ENCODE assay signal across 15 cellular contexts in the genomic region with DNA sequence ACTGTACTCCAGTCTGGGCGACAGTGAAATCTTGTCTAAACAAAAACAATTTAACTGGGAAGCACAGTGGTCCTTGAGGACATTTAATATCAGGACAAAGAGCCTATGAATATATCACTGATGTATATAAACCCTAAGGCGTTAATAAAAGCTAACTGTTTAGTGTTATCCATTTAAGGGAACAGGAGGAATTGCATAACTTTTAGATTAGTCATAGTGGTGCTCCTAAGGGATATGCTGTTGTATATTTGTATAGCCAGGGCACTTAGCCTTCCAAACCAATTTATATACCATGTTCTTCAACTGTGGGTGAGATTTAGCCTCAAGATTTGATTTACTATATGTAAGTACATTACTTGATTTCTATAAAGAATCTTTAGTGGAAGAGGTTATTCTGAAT. TPM values are rescaled to one million over a fixed set of nuclear protein-coding genes. Genes with fewer than 3 reads are reported as not detected.
DNase-seq lines count a peak whose midpoint lies in the region; ATAC-seq and TF ChIP-seq lines count a peak whose summit lies in the region.
"Had no signal": no experiment of that assay in that cellular context is flagged by ENCODE, and none has a peak within 500 bp of the region (broad histone marks: within the 10 kb centered on the region; RNA-seq: fewer than 3 reads in every experiment).

No MANE protein-coding gene starts in this region.

- H3K4me3 Mint-ChIP-seq in activated T-cell treated with anti-CD3 and anti-CD28 coated beads, Interleukin-2, amount 50 U/mL, for 24 hours, result no peak overlapping the region
- no peak overlapping the region for H3K4me3 Mint-ChIP-seq in natural killer cell
- H3K4me3 Mint-ChIP-seq: activated T-cell treated with anti-CD3 and anti-CD28 coated beads, Interleukin-2, amount 50 U/mL, for 4 hours had no signal

- H3K27ac Mint-ChIP-seq in activated T-cell treated with anti-CD3 and anti-CD28 coated beads, Interleukin-2, amount 50 U/mL, for 24 hours, result peak overlapping the region; percentile 22
- peak overlapping the region in 1 of 2 donors; percentile 4 for H3K27ac Mint-ChIP-seq in natural killer cell

- H3K36me3 Mint-ChIP-seq in activated T-cell treated with anti-CD3 and anti-CD28 coated beads, Interleukin-2, amount 50 U/mL, for 24 hours (ENCODE audit: low read depth), result peaks cover 95% of the 10 kb centered on the region
- H3K36me3 Mint-ChIP-seq in natural killer cell, result peaks cover 22% of the 10 kb centered on the region

- H3K27me3 ChIP-seq in RWPE2 (ENCODE audit: insufficient read depth, poor library complexity, severe bottlenecking) (no peaks in the 10 kb centered on the region), thoracic aorta (replicated peaks; ENCODE audit: insufficient read depth) (no peaks in the 10 kb centered on the region)
- H3K27me3 ChIP-seq: brain microvascular endothelial cell had no signal

- no peaks in the 10 kb centered on the region for H3K27me3 Mint-ChIP-seq in activated T-cell treated with anti-CD3 and anti-CD28 coated beads, Interleukin-2, amount 50 U/mL, for 24 hours
- H3K27me3 Mint-ChIP-seq in natural killer cell (ENCODE audit: low read depth in 2 of 2), result no peaks in the 10 kb centered on the region
- H3K27me3 Mint-ChIP-seq: naive B cell had no signal

- H3K9me3 Mint-ChIP-seq in activated T-cell treated with anti-CD3 and anti-CD28 coated beads, Interleukin-2, amount 50 U/mL, for 24 hours, result no peaks in the 10 kb centered on the region
- H3K9me3 Mint-ChIP-seq in natural killer cell, result no peaks in the 10 kb centered on the region
- H3K9me3 Mint-ChIP-seq: activated T-cell treated with anti-CD3 and anti-CD28 coated beads, Interleukin-2, amount 50 U/mL, for 4 hours; naive B cell had no signal

- H3K9me3 ChIP-seq in RWPE2 (ENCODE audit: severe bottlenecking), result no peaks in the 10 kb centered on the region
- no peaks in the 10 kb centered on the region for H3K9me3 ChIP-seq in thoracic aorta

- H3K27ac ChIP-seq in RWPE2 (ENCODE audit: poor library complexity, severe bottlenecking) (no peak overlapping the region), thoracic aorta (peak overlapping the region; percentile 19 to 99)
- H3K27ac ChIP-seq: brain microvascular endothelial cell, skin epidermis had no signal

- intact Hi-C loops in natural killer cell (cut with micrococcal nuclease), result no loop called here

- peaks cover 61% of the 10 kb centered on the region for H3K36me3 ChIP-seq in RWPE2 (ENCODE audit: low read depth)
- peaks cover 28% of the 10 kb centered on the region for H3K36me3 ChIP-seq in thoracic aorta

- TF ChIP-seq CTCF in RWPE2 (IDR thresholded peaks at IDR 0.05; ENCODE audit: poor library complexity, severe bottlenecking) (no peak), fibroblast of pulmonary artery (IDR thresholded peaks at IDR 0.05; ENCODE audit: low read length, missing control alignments) (no peak), thoracic aorta (IDR thresholded peaks at IDR 0.05) (no peak), natural killer cell (IDR thresholded peaks at IDR 0.05) (no peak)

- ATAC-seq in RWPE2 (ENCODE audit: low read depth) (peak; percentile 32; the same call in 2 of the 3 replicates), thoracic aorta (ENCODE audit: insufficient number of reproducible peaks, low FRiP score, low read depth) (no peak), natural killer cell (no peak)
- ATAC-seq: activated T-cell treated with anti-CD3 and anti-CD28 coated beads, Interleukin-2, amount 50 U/mL, for 4 hours had no signal

- DNase-seq in activated T-cell treated with anti-CD3 and anti-CD28 coated beads, Interleukin-2, amount 50 U/mL, for 24 hours, result no peak
- no peak for DNase-seq in activated T-cell treated with anti-CD3 and anti-CD28 coated beads, Interleukin-2, amount 50 U/mL, for 1 hour
- no peak for DNase-seq in RWPE2 (ENCODE audit: low spot score)
- DNase-seq in fibroblast of pulmonary artery (ENCODE audit: low read depth), result peak; percentile 59
- no peak for DNase-seq in thoracic aorta (ENCODE audit: low spot score)
- no peak for DNase-seq in NCI-H345 (lab: John Stamatoyannopoulos, UW)
- no peak for DNase-seq in natural killer cell
- no peak for DNase-seq in DMS153 (lab: John Stamatoyannopoulos, UW)
- DNase-seq: activated T-cell treated with anti-CD3 and anti-CD28 coated beads, Interleukin-2, amount 50 U/mL, for 4 hours; brain microvascular endothelial cell; naive B cell; NCI-H1048; NCI-H526 treated with DMSO at 0.1 percent for 48 hours had no signal

- H3K4me1 ChIP-seq in RWPE2 (ENCODE audit: insufficient read depth, poor library complexity, severe bottlenecking) (peaks cover 7% of the 10 kb centered on the region), thoracic aorta (ENCODE audit: control insufficient read depth in 1 of 2, low read depth in 2 of 2) (peaks cover 17 to 36% of the 10 kb centered on the region in 2 donors)

- H3K4me1 Mint-ChIP-seq in activated T-cell treated with anti-CD3 and anti-CD28 coated beads, Interleukin-2, amount 50 U/mL, for 24 hours (ENCODE audit: low read depth), result peaks cover 16% of the 10 kb centered on the region
- peaks cover 19 to 20% of the 10 kb centered on the region in 2 donors for H3K4me1 Mint-ChIP-seq in natural killer cell

- no peak overlapping the region for H3K4me3 ChIP-seq in RWPE2 (ENCODE audit: severe bottlenecking)
- no peak overlapping the region for H3K4me3 ChIP-seq in fibroblast of pulmonary artery (replicated peaks; ENCODE audit: low read depth, low read length)
- H3K4me3 ChIP-seq in thoracic aorta, result no peak overlapping the region
- H3K4me3 ChIP-seq: skin epidermis had no signal

RNA-seq across cellular contexts. Expression of a gene that starts 3.0 kb away (rescaled TPM):
- total RNA-seq in thoracic aorta, result 1 to 10 TPM in 1 of 2 donors, under 1 TPM in 1; 0.41 to 3.5 TPM
- total RNA-seq in natural killer cell, result 10 to 100 TPM in 2 of 3 donors, 1 to 10 TPM in 1; 8.9 to 11.4 (median 10.1) TPM

RNA-seq across cellular contexts. Expression of a gene that starts 29.3 kb away (rescaled TPM):
- total RNA-seq in thoracic aorta, result 100 to 1,000 TPM in 1 of 2 donors, 10 to 100 TPM in 1; 85.0 to 122 TPM
- total RNA-seq in natural killer cell, result 10 to 100 TPM; 56.7 to 63.5 (median 62.6) TPM

RNA-seq across cellular contexts. Expression of a gene that starts 52.7 kb away (rescaled TPM):
- total RNA-seq in thoracic aorta, result 10 to 100 TPM; 68.4 to 70.0 TPM
- 10 to 100 TPM; 19.5 to 30.0 (median 20.2) TPM for total RNA-seq in natural killer cell

RNA-seq across cellular contexts. Expression of a gene that starts 58.7 kb away (rescaled TPM):
- total RNA-seq in thoracic aorta (not detected), natural killer cell (not detected)
- total RNA-seq: activated T-cell treated with anti-CD3 and anti-CD28 coated beads, Interleukin-2, amount 50 U/mL, for 4 hours; Daoy had no signal
